In the genomic region with DNA sequence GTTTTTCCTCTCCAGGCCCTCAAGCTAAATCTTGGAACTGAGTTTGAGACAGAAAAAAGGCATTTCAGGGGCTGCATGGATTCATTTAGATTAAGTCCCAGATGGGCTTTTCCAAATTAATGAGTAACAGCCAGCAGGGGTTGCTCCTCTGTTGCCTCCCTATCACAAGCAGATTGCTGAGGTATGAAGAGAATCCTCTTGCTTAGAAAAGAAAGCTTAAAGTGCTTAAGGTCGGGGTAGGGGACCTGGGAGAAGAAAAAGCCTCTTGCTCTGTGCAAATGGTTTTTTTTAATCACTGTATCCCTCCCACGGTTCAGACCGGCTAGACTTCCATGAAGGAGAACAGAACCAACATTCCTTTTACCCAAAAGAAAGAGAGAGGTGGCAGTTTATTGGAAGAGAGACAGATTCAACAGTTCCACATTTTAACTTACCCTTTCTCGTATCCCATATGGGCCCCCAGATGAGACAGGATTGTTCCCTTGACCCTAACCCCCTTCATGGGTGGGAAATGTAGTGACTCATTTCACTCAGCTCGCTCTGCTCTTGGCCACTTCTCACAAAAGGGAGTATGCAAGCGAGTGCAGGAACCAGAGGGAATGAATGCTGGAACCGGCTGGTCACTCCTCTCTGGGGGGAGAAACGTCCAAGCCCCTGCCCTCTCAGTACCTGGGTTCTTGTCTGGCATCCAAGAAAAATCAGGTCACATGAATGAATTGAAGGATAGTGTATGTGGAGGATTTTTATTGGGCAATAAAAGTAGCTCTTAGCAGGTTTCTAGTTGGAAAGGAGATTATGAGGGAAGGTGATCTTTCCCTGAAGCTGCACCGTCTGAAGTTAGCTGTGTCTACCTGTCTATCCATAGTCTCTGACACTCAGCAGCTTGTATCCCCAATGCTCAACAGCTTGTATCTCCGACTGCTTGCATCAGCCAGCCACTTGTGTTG, we compare ENCODE assay signal across 1 cellular context.
TF ChIP-seq lines count a peak whose summit lies in the region.

No MANE protein-coding gene starts in this region.

TF ChIP-seq in GM23338, 12 proteins besides CTCF, POLR2A, EP300 and RAD21 (continued from another document):
- TF ChIP-seq ETS1 (IDR thresholded peaks at IDR 0.05) (no peak), EZH2 (IDR thresholded peaks at IDR 0.05; ENCODE audit: low read depth, unreplicated experiment) (no peak), NANOG (IDR thresholded peaks at IDR 0.05; ENCODE audit: borderline replicate concordance) (no peak), POLR2AphosphoS5 (IDR thresholded peaks at IDR 0.05; ENCODE audit: low read depth) (no peak), JUNB (IDR thresholded peaks at IDR 0.05; ENCODE audit: unreplicated experiment) (no peak), ZNF114 (CRISPR knock-in tag; IDR thresholded peaks at IDR 0.05) (no peak), CREB1 (CRISPR knock-in tag; IDR thresholded peaks at IDR 0.05; ENCODE audit: low read depth) (no peak), STAT1 (IDR thresholded peaks at IDR 0.05; ENCODE audit: unreplicated experiment) (no peak), ZNF331 (CRISPR knock-in tag; IDR thresholded peaks at IDR 0.05; ENCODE audit: low read depth) (no peak), EZH2phosphoT487 (IDR thresholded peaks at IDR 0.05; ENCODE audit: unreplicated experiment) (no peak)
- TF ChIP-seq, protein P1, sequence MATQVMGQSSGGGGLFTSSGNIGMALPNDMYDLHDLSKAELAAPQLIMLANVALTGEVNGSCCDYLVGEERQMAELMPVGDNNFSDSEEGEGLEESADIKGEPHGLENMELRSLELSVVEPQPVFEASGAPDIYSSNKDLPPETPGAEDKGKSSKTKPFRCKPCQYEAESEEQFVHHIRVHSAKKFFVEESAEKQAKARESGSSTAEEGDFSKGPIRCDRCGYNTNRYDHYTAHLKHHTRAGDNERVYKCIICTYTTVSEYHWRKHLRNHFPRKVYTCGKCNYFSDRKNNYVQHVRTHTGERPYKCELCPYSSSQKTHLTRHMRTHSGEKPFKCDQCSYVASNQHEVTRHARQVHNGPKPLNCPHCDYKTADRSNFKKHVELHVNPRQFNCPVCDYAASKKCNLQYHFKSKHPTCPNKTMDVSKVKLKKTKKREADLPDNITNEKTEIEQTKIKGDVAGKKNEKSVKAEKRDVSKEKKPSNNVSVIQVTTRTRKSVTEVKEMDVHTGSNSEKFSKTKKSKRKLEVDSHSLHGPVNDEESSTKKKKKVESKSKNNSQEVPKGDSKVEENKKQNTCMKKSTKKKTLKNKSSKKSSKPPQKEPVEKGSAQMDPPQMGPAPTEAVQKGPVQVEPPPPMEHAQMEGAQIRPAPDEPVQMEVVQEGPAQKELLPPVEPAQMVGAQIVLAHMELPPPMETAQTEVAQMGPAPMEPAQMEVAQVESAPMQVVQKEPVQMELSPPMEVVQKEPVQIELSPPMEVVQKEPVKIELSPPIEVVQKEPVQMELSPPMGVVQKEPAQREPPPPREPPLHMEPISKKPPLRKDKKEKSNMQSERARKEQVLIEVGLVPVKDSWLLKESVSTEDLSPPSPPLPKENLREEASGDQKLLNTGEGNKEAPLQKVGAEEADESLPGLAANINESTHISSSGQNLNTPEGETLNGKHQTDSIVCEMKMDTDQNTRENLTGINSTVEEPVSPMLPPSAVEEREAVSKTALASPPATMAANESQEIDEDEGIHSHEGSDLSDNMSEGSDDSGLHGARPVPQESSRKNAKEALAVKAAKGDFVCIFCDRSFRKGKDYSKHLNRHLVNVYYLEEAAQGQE (IDR thresholded peaks at IDR 0.05; ENCODE audit: unreplicated experiment), result no peak
